ENCODE assay signal across 10 cellular contexts in genomic region chr17:81967244-81967532, GRCh38. TPM values are rescaled to one million over a fixed set of nuclear protein-coding genes. Genes with fewer than 3 reads are reported as not detected.
A peak's percentile ranks its signal among the peaks of the same experiment; 100 is the strongest.
DNase-seq lines count a peak whose midpoint lies in the region; ATAC-seq, FAIRE-seq and TF ChIP-seq lines count a peak whose summit lies in the region.
"Had no signal": no experiment of that assay in that cellular context is flagged by ENCODE, and none has a peak within 500 bp of the region (broad histone marks: within the 10 kb centered on the region; RNA-seq: fewer than 3 reads in every experiment).

No MANE protein-coding gene starts in this region.

- no peaks in the 10 kb centered on the region for H3K79me2 ChIP-seq in OCI-LY7 (ENCODE audit: insufficient read depth, low read depth, low read length)
- no peaks in the 10 kb centered on the region for H3K79me2 ChIP-seq in fibroblast of lung (ENCODE audit: control insufficient read depth, insufficient read depth, low read length)

- no peak overlapping the region for H3K27ac ChIP-seq in CD8-positive, alpha-beta memory T cell (ENCODE audit: low read depth, low read length)
- H3K27ac ChIP-seq in OCI-LY7 (ENCODE audit: low read depth, low read length, poor library complexity, severe bottlenecking) (peak overlapping the region; percentile 44), fibroblast of lung (ENCODE audit: insufficient read depth, low read length) (no peak overlapping the region), rectal smooth muscle tissue (ENCODE audit: low read depth, low read length) (no peak overlapping the region), kidney (ENCODE audit: low read depth in 2 of 2, low read length in 2 of 2) (no peak overlapping the region)

- H2AFZ ChIP-seq in OCI-LY7 (ENCODE audit: low read length) = peak overlapping the region; percentile 69
- no peak overlapping the region for H2AFZ ChIP-seq in fibroblast of lung (ENCODE audit: low read length)

- H3K27ac Mint-ChIP-seq in CD8-positive, alpha-beta memory T cell = no peak overlapping the region
- no peak overlapping the region for H3K27ac Mint-ChIP-seq in WTC11

- DNase-seq in CD8-positive, alpha-beta memory T cell = no peak
- DNase-seq in OCI-LY7 (ENCODE audit: low spot score) (no peak), fibroblast of lung (ENCODE audit: low read depth in 2 of 2) (no peak), NCI-H2196 treated with DMSO at 0.1 percent for 48 hours (lab: John Stamatoyannopoulos, UW; ENCODE audit: unreplicated experiment) (no peak), kidney (no peak), WTC11 (ENCODE audit: low spot score) (no peak)

- TF ChIP-seq CTCF in OCI-LY7 (conservative IDR thresholded peaks at IDR 0.05; ENCODE audit: low read length) = no peak
- TF ChIP-seq CTCF in fibroblast of lung (conservative IDR thresholded peaks at IDR 0.05 in 1 of 2, IDR thresholded peaks at IDR 0.05 in 1 of 2; ENCODE audit: low read depth in 1 of 2, low read length in 2 of 2) = no peak
- TF ChIP-seq CTCF in kidney (IDR thresholded peaks at IDR 0.05; ENCODE audit: borderline replicate concordance, extremely low read depth, insufficient read depth) = no peak
- TF ChIP-seq CTCF in WTC11 (IDR thresholded peaks at IDR 0.05) = no peak

- POLR2A ChIA-PET in CD8-positive, alpha-beta memory T cell (lab: Charles Lee) = interaction anchor here (1.8 to 2.2 kb wide), 2 partner anchors 10 to 70 kb away, joined by 7 to 9 read pairs; partner anchors contain the start of genes ASPSCR1 and DCXR
- POLR2A ChIA-PET in OCI-LY7 (lab: Charles Lee) = interaction anchor here (0.6 to 2.1 kb wide), 4 partner anchors 8 to 539 kb away, joined by 3 to 7 read pairs (median 4); no protein-coding TSS in a partner anchor
- POLR2A ChIA-PET in WTC11 (lab: Charles Lee) = interaction anchor here (2.1 kb wide), 1 partner anchor 9 kb away, joined by 7 read pairs; no protein-coding TSS in a partner anchor

- no peak for ATAC-seq in HG03571 (IDR thresholded peaks at IDR 0.05; ENCODE audit: unreplicated experiment)
- no peak for ATAC-seq in WTC11

- H3K4me1 Mint-ChIP-seq in CD8-positive, alpha-beta memory T cell = peaks cover 11 to 35% (median 12%) of the 10 kb centered on the region in 3 donors
- peaks cover 14% of the 10 kb centered on the region for H3K4me1 Mint-ChIP-seq in WTC11

- peaks cover 23% of the 10 kb centered on the region for H3K4me1 ChIP-seq in CD8-positive, alpha-beta memory T cell (ENCODE audit: insufficient read depth, low read length)
- H3K4me1 ChIP-seq in OCI-LY7 (ENCODE audit: insufficient read depth, low read length, poor library complexity, severe bottlenecking) (peaks cover 29% of the 10 kb centered on the region), fibroblast of lung (ENCODE audit: control insufficient read depth, extremely low read depth, insufficient read depth, low read length) (peaks cover 8% of the 10 kb centered on the region), rectal smooth muscle tissue (ENCODE audit: control insufficient read depth, insufficient read depth, low read length) (peaks cover 4% of the 10 kb centered on the region), kidney (ENCODE audit: control insufficient read depth in 1 of 2, insufficient read depth in 1 of 2, low read depth in 1 of 2, low read length in 2 of 2) (peaks cover 0 to 10% of the 10 kb centered on the region in 2 donors)

- peak overlapping the region; percentile 90 for H3K4me2 ChIP-seq in OCI-LY7 (ENCODE audit: low read length)
- H3K4me2 ChIP-seq in fibroblast of lung (ENCODE audit: extremely low read depth, insufficient read depth, low read length) = peak overlapping the region; percentile 15

- intact Hi-C loops in OCI-LY7 (cut with micrococcal nuclease; ENCODE audit: unreplicated experiment) = loop anchor here (2.0 to 5.0 kb wide), 3 partner anchors 56 to 135 kb away; partner anchors contain the start of genes ALYREF, ANAPC11, CENPX and LRRC45
- intact Hi-C loops in kidney (cut with DNase I) = loop anchor here (10.0 kb wide), 1 partner anchor 48 kb away; no protein-coding TSS in a partner anchor

- H3K9me3 ChIP-seq in CD8-positive, alpha-beta memory T cell (ENCODE audit: low read length) = no peaks in the 10 kb centered on the region
- H3K9me3 ChIP-seq in OCI-LY7 (ENCODE audit: low read length) (no peaks in the 10 kb centered on the region), fibroblast of lung (ENCODE audit: control insufficient read depth, insufficient read depth, low read depth, low read length) (no peaks in the 10 kb centered on the region), kidney (ENCODE audit: control insufficient read depth in 1 of 2, low read length in 2 of 2) (no peaks in the 10 kb centered on the region)

- H3K9me3 Mint-ChIP-seq in CD8-positive, alpha-beta memory T cell = no peaks in the 10 kb centered on the region
- peaks cover under 1% of the 10 kb centered on the region; the same call in 1 of the 2 replicates for H3K9me3 Mint-ChIP-seq in WTC11

- no peaks in the 10 kb centered on the region for H3K36me3 Mint-ChIP-seq in CD8-positive, alpha-beta memory T cell
- H3K36me3 Mint-ChIP-seq in WTC11 = no peaks in the 10 kb centered on the region

- H3K36me3 ChIP-seq in CD8-positive, alpha-beta memory T cell (ENCODE audit: insufficient read depth, low read length) = no peaks in the 10 kb centered on the region
- H3K36me3 ChIP-seq in OCI-LY7 (ENCODE audit: insufficient read depth, low read length) = no peaks in the 10 kb centered on the region
- H3K36me3 ChIP-seq in fibroblast of lung (ENCODE audit: control insufficient read depth, insufficient read depth, low read length) = no peaks in the 10 kb centered on the region
- no peaks in the 10 kb centered on the region for H3K36me3 ChIP-seq in rectal smooth muscle tissue (ENCODE audit: control insufficient read depth, insufficient read depth, low read length)
- H3K36me3 ChIP-seq in kidney (ENCODE audit: control insufficient read depth in 1 of 2, insufficient read depth in 2 of 2, low read length in 2 of 2) = no peaks in the 10 kb centered on the region

- H4K20me1 ChIP-seq in OCI-LY7 (ENCODE audit: insufficient read depth, low read length) (no peaks in the 10 kb centered on the region), fibroblast of lung (ENCODE audit: control insufficient read depth, extremely low read depth, insufficient read depth, low read length) (no peaks in the 10 kb centered on the region)

- H3K9me2 ChIP-seq in OCI-LY7 (ENCODE audit: insufficient read depth, low read length) = no peaks in the 10 kb centered on the region

- H3K27me3 Mint-ChIP-seq in CD8-positive, alpha-beta memory T cell = peaks cover 14% of the 10 kb centered on the region in 2 donors
- peaks cover 68% of the 10 kb centered on the region for H3K27me3 Mint-ChIP-seq in WTC11 (ENCODE audit: low read depth)

- H3K9ac ChIP-seq in fibroblast of lung (ENCODE audit: insufficient read depth, low read length) (no peak overlapping the region), rectal smooth muscle tissue (ENCODE audit: low read length) (no peak overlapping the region), kidney (ENCODE audit: low read length in 2 of 2) (no peak overlapping the region)

- BruUV-seq in OCI-LY7 (replicated peaks; lab: Mats Ljungman, UMichigan) = no TSS peak

- FAIRE-seq in kidney (lab: Jason Lieb, UNC) = no peak

- CTCF ChIA-PET in CD8-positive, alpha-beta memory T cell (lab: Charles Lee) = interaction anchor here (1.1 to 2.5 kb wide), 4 partner anchors 8 to 71 kb away, joined by 3 to 13 read pairs (median 4); no protein-coding TSS in a partner anchor
- CTCF ChIA-PET in OCI-LY7 (lab: Charles Lee; ENCODE audit: unreplicated experiment) = interaction anchor here (1.3 kb wide), 1 partner anchor 54 kb away, joined by 3 read pairs; no protein-coding TSS in a partner anchor
- CTCF ChIA-PET in WTC11 (lab: Charles Lee) = interaction anchor here (0.8 to 2.6 kb wide), 12 partner anchors 7 to 98 kb away, joined by 3 to 13 read pairs (median 6); partner anchors contain the start of genes DCXR and MAFG

- no peak overlapping the region for H3K4me3 Mint-ChIP-seq in CD8-positive, alpha-beta memory T cell
- no peak overlapping the region for H3K4me3 Mint-ChIP-seq in WTC11

- peak overlapping the region; percentile 54 for H3K4me3 ChIP-seq in CD8-positive, alpha-beta memory T cell (ENCODE audit: low read length)
- H3K4me3 ChIP-seq in OCI-LY7 (ENCODE audit: low read depth, low read length, poor library complexity, severe bottlenecking) (peak overlapping the region; percentile 68), fibroblast of lung (replicated peaks in 1 of 4; ENCODE audit: control extremely low read depth in 1 of 4, insufficient read depth in 1 of 4, low read depth in 3 of 4, low read length in 4 of 4) (peak overlapping the region in 1 of 4 experiments; percentile 2), rectal smooth muscle tissue (ENCODE audit: low read length) (peak overlapping the region; percentile 7), kidney (ENCODE audit: low read length in 2 of 2) (no peak overlapping the region)

- no peaks in the 10 kb centered on the region for H3K27me3 ChIP-seq in CD8-positive, alpha-beta memory T cell (ENCODE audit: insufficient read depth, low read length, poor library complexity, severe bottlenecking)
- H3K27me3 ChIP-seq in fibroblast of lung (ENCODE audit: control insufficient read depth, insufficient read depth, low read length) (peaks cover 9% of the 10 kb centered on the region), rectal smooth muscle tissue (ENCODE audit: control insufficient read depth, insufficient read depth, low read length) (peaks cover 12% of the 10 kb centered on the region)

RNA-seq across cellular contexts. Expression of gene NOTUM, which starts 6.2 kb away (rescaled TPM):
- under 1 TPM; 0.33 to 0.35 TPM for total RNA-seq in CD8-positive, alpha-beta memory T cell
- not detected for polyA plus RNA-seq in CD8-positive, alpha-beta memory T cell
- total RNA-seq in OCI-LY7 (2014; rRNA removed; shearing (Covaris generic)) = 3.6 and 4.4 TPM in 2 replicates
- total RNA-seq in OCI-LY7 (2022) (0.88 and 1.9 TPM in 2 replicates), fibroblast of lung (0.50 and 0.51 TPM in 2 replicates), kidney (not detected), WTC11 (2021) (1.2 to 1.9 TPM (median 1.7 TPM) in 3 replicates)
- polyA plus RNA-seq in fibroblast of lung (0.02 TPM in 2 replicates), kidney (ENCODE audit: insufficient read depth, low read depth, low replicate concordance) (not detected)
- polyA plus RNA-seq in fibroblast of lung (2012) = 0.09 TPM in 1 of 2 replicates, not detected in the other
- polyA minus RNA-seq in fibroblast of lung (ENCODE audit: low replicate concordance) = 0.12 TPM in 1 of 2 replicates, not detected in the other
- total RNA-seq: HT1080 had no signal

RNA-seq across cellular contexts. Expression of gene ASPSCR1, which starts 10.2 kb away (rescaled TPM):
- total RNA-seq in CD8-positive, alpha-beta memory T cell = 10 to 100 TPM; 32.0 to 35.9 TPM
- 29.2 TPM for polyA plus RNA-seq in CD8-positive, alpha-beta memory T cell
- total RNA-seq in OCI-LY7 (2014; rRNA removed; shearing (Covaris generic)) = 66.7 and 89.1 TPM in 2 replicates
- 77.8 and 81.8 TPM in 2 replicates for total RNA-seq in OCI-LY7 (2022)
- 22.3 and 35.7 TPM in 2 replicates for total RNA-seq in fibroblast of lung
- 6.3 and 8.3 TPM in 2 replicates for polyA plus RNA-seq in fibroblast of lung
- 15.6 and 19.2 TPM in 2 replicates for polyA plus RNA-seq in fibroblast of lung (2012)
- 18.5 and 24.8 TPM in 2 replicates for polyA minus RNA-seq in fibroblast of lung (ENCODE audit: low replicate concordance)
- total RNA-seq in kidney = 35.2 TPM
- polyA plus RNA-seq in kidney (ENCODE audit: insufficient read depth, low read depth, low replicate concordance) = 57.5 TPM
- total RNA-seq in WTC11 (2021) = 60.4 to 71.9 TPM (median 67.8 TPM) in 3 replicates

RNA-seq across cellular contexts. Expression of gene MYADML2, which starts 20.2 kb away (rescaled TPM):
- total RNA-seq in CD8-positive, alpha-beta memory T cell = not detected
- polyA plus RNA-seq in CD8-positive, alpha-beta memory T cell = not detected
- 0.19 TPM in 1 of 2 replicates, not detected in the other for total RNA-seq in OCI-LY7 (2014; rRNA removed; shearing (Covaris generic))
- total RNA-seq in OCI-LY7 (2022) (not detected in 2 replicates), fibroblast of lung (not detected in 2 replicates), kidney (not detected), WTC11 (2021) (0.44 to 0.62 TPM (median 0.46 TPM) in 3 replicates)
- polyA plus RNA-seq in fibroblast of lung (not detected in 2 replicates), kidney (ENCODE audit: insufficient read depth, low read depth, low replicate concordance) (not detected)
- 0.06 TPM in 1 of 2 replicates, not detected in the other for polyA plus RNA-seq in fibroblast of lung (2012)
- polyA minus RNA-seq in fibroblast of lung (ENCODE audit: low replicate concordance) = not detected in 2 replicates
- total RNA-seq: H4, HT1080 had no signal

RNA-seq across cellular contexts. Expression of gene PYCR1, which starts 30.1 kb away (rescaled TPM):
- 100 to 1,000 TPM; 128 to 138 TPM for total RNA-seq in CD8-positive, alpha-beta memory T cell
- polyA plus RNA-seq in CD8-positive, alpha-beta memory T cell = 0.63 TPM
- 211 and 239 TPM in 2 replicates for total RNA-seq in OCI-LY7 (2014; rRNA removed; shearing (Covaris generic))
- total RNA-seq in OCI-LY7 (2022) (165 and 173 TPM in 2 replicates), fibroblast of lung (73.7 and 102 TPM in 2 replicates), kidney (14.2 TPM), WTC11 (2021) (144 to 188 TPM (median 164 TPM) in 3 replicates)
- polyA plus RNA-seq in fibroblast of lung (34.2 and 56.8 TPM in 2 replicates), kidney (ENCODE audit: insufficient read depth, low read depth, low replicate concordance) (7.9 TPM)
- polyA plus RNA-seq in fibroblast of lung (2012) = 52.2 and 74.6 TPM in 2 replicates
- polyA minus RNA-seq in fibroblast of lung (ENCODE audit: low replicate concordance) = 85.0 and 116 TPM in 2 replicates

RNA-seq across cellular contexts. Expression of gene MAFG, which starts 39.7 kb away (rescaled TPM):
- 10 to 100 TPM; 28.4 to 34.7 TPM for total RNA-seq in CD8-positive, alpha-beta memory T cell
- polyA plus RNA-seq in CD8-positive, alpha-beta memory T cell = 2.5 TPM
- 16.9 and 22.7 TPM in 2 replicates for total RNA-seq in OCI-LY7 (2014; rRNA removed; shearing (Covaris generic))
- 30.1 and 33.6 TPM in 2 replicates for total RNA-seq in OCI-LY7 (2022)
- total RNA-seq in fibroblast of lung = 18.0 and 20.6 TPM in 2 replicates
- polyA plus RNA-seq in fibroblast of lung = 11.0 and 11.3 TPM in 2 replicates
- 12.8 and 13.4 TPM in 2 replicates for polyA plus RNA-seq in fibroblast of lung (2012)
- polyA minus RNA-seq in fibroblast of lung (ENCODE audit: low replicate concordance) = 18.5 and 20.1 TPM in 2 replicates
- total RNA-seq in kidney = 18.2 TPM
- 8.3 TPM for polyA plus RNA-seq in kidney (ENCODE audit: insufficient read depth, low read depth, low replicate concordance)
- total RNA-seq in WTC11 (2021) = 24.2 to 29.8 TPM (median 24.3 TPM) in 3 replicates

Comparison
In these comparisons a context has a peak if more than half of its experiments do, and no peak if none do; other contexts are left out.
1. H3K4me3 ChIP-seq: peak in CD8-positive, alpha-beta memory T cell (single experiment), OCI-LY7 (single experiment) and rectal smooth muscle tissue (single experiment); none in kidney (0 of 2).